ENCODE assay signal across 24 cellular contexts in genomic region chr12:132161046-132161781, GRCh38. TPM values are rescaled to one million over a fixed set of nuclear protein-coding genes. Genes with fewer than 3 reads are reported as not detected.
A peak's percentile ranks its signal among the peaks of the same experiment; 100 is the strongest.
DNase-seq lines count a peak whose midpoint lies in the region; ATAC-seq, FAIRE-seq and TF ChIP-seq lines count a peak whose summit lies in the region.
"Had no signal": no experiment of that assay in that cellular context is flagged by ENCODE, and none has a peak within 500 bp of the region (broad histone marks: within the 10 kb centered on the region; RNA-seq: fewer than 3 reads in every experiment).

No MANE protein-coding gene starts in this region.

- H3K9me3 Mint-ChIP-seq in activated T-helper 17 cell treated with anti-CD3 and anti-CD28 coated beads, Interleukin-2, amount 50 U/mL, for 72 hours, result no peaks in the 10 kb centered on the region
- H3K9me3 Mint-ChIP-seq: CD8-positive, alpha-beta T cell had no signal

- TF ChIP-seq RAD21 in SK-N-SH (IDR thresholded peaks at IDR 0.05; ENCODE audit: low read length), result no peak
- TF ChIP-seq RAD21 in HepG2 (CRISPR knock-in tag; IDR thresholded peaks at IDR 0.05), result no peak

- H3K4me2 ChIP-seq in SK-N-SH, result no peak overlapping the region
- H3K4me2 ChIP-seq in HepG2 (ENCODE audit: low read depth, low read length), result no peak overlapping the region
- no peak overlapping the region for H3K4me2 ChIP-seq in hepatocyte

- no peak overlapping the region for H3K27ac Mint-ChIP-seq in activated T-helper 17 cell treated with anti-CD3 and anti-CD28 coated beads, Interleukin-2, amount 50 U/mL, for 72 hours
- H3K27ac Mint-ChIP-seq: CD8-positive, alpha-beta T cell; dendritic cell treated with granulocyte-macrophage colony-stimulating factor and Interleukin-4, amounts not matched to agents 40 ng/mL and 50 ng/mL, for 4 days; stimulated activated memory B cell treated with anti-CD40 and anti-IgM and Interleukin-4, amounts not matched to agents 10 μg/mL and 1 μg/mL and 100 μg/mL, for 72 hours had no signal

- no peak for TF ChIP-seq EP300 in SK-N-SH (IDR thresholded peaks at IDR 0.05; ENCODE audit: borderline replicate concordance in 1 of 2, low read depth in 1 of 2, low read length in 1 of 2)
- no peak for TF ChIP-seq EP300 in HepG2 (IDR thresholded peaks at IDR 0.05; ENCODE audit: low read depth in 2 of 2, low read length in 2 of 2)
- TF ChIP-seq EP300 in HepG2 (CRISPR knock-in tag; IDR thresholded peaks at IDR 0.05; ENCODE audit: borderline replicate concordance), result no peak

- TF ChIP-seq POLR2A in HepG2 (IDR thresholded peaks at IDR 0.05; ENCODE audit: insufficient read depth in 1 of 2, low read depth in 2 of 2, low read length in 2 of 2), result no peak

- no peaks in the 10 kb centered on the region for H3K36me3 Mint-ChIP-seq in activated T-helper 17 cell treated with anti-CD3 and anti-CD28 coated beads, Interleukin-2, amount 50 U/mL, for 72 hours (ENCODE audit: low read depth)
- H3K36me3 Mint-ChIP-seq: CD8-positive, alpha-beta T cell had no signal

- DNase-seq in SK-N-SH, result peak; percentile 51
- peak; percentile 56 for DNase-seq in LNCaP clone FGC (ENCODE audit: low read depth)
- DNase-seq in HepG2 (ENCODE audit: low spot score), result no peak
- no peak for DNase-seq in hepatocyte (ENCODE audit: low spot score)
- DNase-seq in SKM-1 treated with dmso at 0.1 percent for 144 hours (lab: John Stamatoyannopoulos, UW; ENCODE audit: unreplicated experiment), result no peak
- DNase-seq: activated CD8-positive, alpha-beta T cell treated with anti-CD3 and anti-CD28 coated beads, Interleukin-2, amount 10 ng/mL, durations not matched to agents 7 days and 5 days; left colon; NCI-H1092 treated with DMSO at 0.1 percent for 48 hours; NCI-H446 treated with DMSO at 0.1 percent for 48 hours; small intestine; transverse colon had no signal

- BruUV-seq in HepG2 (replicated peaks; lab: Mats Ljungman, UMichigan), result no TSS peak

- no peaks in the 10 kb centered on the region for H4K20me1 ChIP-seq in SK-N-SH (ENCODE audit: insufficient read depth)
- 0 out of 2 replicates have a peak, but pooled peaks cover 3% of the 10 kb centered on the region for H4K20me1 ChIP-seq in HepG2 (ENCODE audit: insufficient read depth, low read length)
- H4K20me1 ChIP-seq in hepatocyte (ENCODE audit: insufficient read depth, poor library complexity, severe bottlenecking), result no peaks in the 10 kb centered on the region

- TF ChIP-seq CTCF in SK-N-SH (IDR thresholded peaks at IDR 0.05) (no peak), LNCaP clone FGC (IDR thresholded peaks at IDR 0.05; ENCODE audit: control insufficient read depth, extremely low read depth, insufficient read depth) (no peak), HepG2 (CRISPR knock-in tag; IDR thresholded peaks at IDR 0.05) (no peak), hepatocyte (IDR thresholded peaks at IDR 0.05; ENCODE audit: poor library complexity) (no peak)

- H3K9ac ChIP-seq in SK-N-SH, result no peak overlapping the region
- no peak overlapping the region for H3K9ac ChIP-seq in HepG2 (ENCODE audit: insufficient read depth, low read depth, low read length)

- H3K4me3 ChIP-seq in SK-N-SH (ENCODE audit: low read depth in 2 of 2, low read length in 1 of 2) (no peak overlapping the region), LNCaP clone FGC (ENCODE audit: low read depth, low read length) (no peak overlapping the region), HepG2 (replicated peaks in 1 of 3; ENCODE audit: insufficient read depth in 1 of 3, low read depth in 2 of 3, low read length in 3 of 3) (no peak overlapping the region), hepatocyte (no peak overlapping the region)
- H3K4me3 ChIP-seq: SK-N-MC, transverse colon had no signal

- no peaks in the 10 kb centered on the region for H3K79me2 ChIP-seq in SK-N-SH (ENCODE audit: insufficient read depth)
- H3K79me2 ChIP-seq in HepG2 (ENCODE audit: insufficient read depth, low read length), result no peaks in the 10 kb centered on the region
- H3K79me2 ChIP-seq in hepatocyte, result no peaks in the 10 kb centered on the region

- H3K27ac ChIP-seq in SK-N-SH (ENCODE audit: low read depth in 2 of 2, low read length in 1 of 2) (no peak overlapping the region), HepG2 (ENCODE audit: extremely low read length, insufficient read depth, low read length) (no peak overlapping the region), hepatocyte (no peak overlapping the region)
- H3K27ac ChIP-seq: ascending aorta, SK-N-MC, transverse colon, VCaP had no signal

- H3K27me3 ChIP-seq in SK-N-SH (ENCODE audit: insufficient read depth) (peaks cover 17% of the 10 kb centered on the region), HepG2 (ENCODE audit: control insufficient read depth in 1 of 2, insufficient read depth in 2 of 2, low read length in 2 of 2) (peaks cover 2 to 21% of the 10 kb centered on the region in 2 experiments; a peak in 3 of 5 replicates), hepatocyte (peaks cover 5% of the 10 kb centered on the region)
- H3K27me3 ChIP-seq: ascending aorta had no signal

- no peak for ATAC-seq in SK-N-SH treated with all-trans-retinoic acid at 6 μM for 48 hours
- peak; percentile 30 for ATAC-seq in activated T-helper 17 cell treated with anti-CD3 and anti-CD28 coated beads, Interleukin-2, amount 50 U/mL, for 72 hours (replicated peaks)
- no peak; the same call in 2 of the 3 replicates for ATAC-seq in HepG2
- no peak for ATAC-seq in GM21825 (IDR thresholded peaks at IDR 0.05; ENCODE audit: unreplicated experiment)
- ATAC-seq: activated CD8-positive, alpha-beta T cell treated with anti-CD3 and anti-CD28 coated beads, Interleukin-2, amount 10 ng/mL, durations not matched to agents 7 days and 5 days; CD8-positive, alpha-beta T cell; left colon; stimulated activated memory B cell treated with anti-CD40 and anti-IgM and Interleukin-4, amounts not matched to agents 10 μg/mL and 1 μg/mL and 100 μg/mL, for 72 hours had no signal

- no peak for FAIRE-seq in HepG2 (lab: Jason Lieb, UNC)
- FAIRE-seq: G401.6, GM12892, H1, HTR-8/SVneo, small intestine had no signal

- H3K4me3 Mint-ChIP-seq in activated T-helper 17 cell treated with anti-CD3 and anti-CD28 coated beads, Interleukin-2, amount 50 U/mL, for 72 hours, result no peak overlapping the region
- H3K4me3 Mint-ChIP-seq: activated CD8-positive, alpha-beta T cell treated with anti-CD3 and anti-CD28 coated beads, Interleukin-2, amount 10 ng/mL, durations not matched to agents 7 days and 5 days; CD8-positive, alpha-beta T cell; dendritic cell treated with granulocyte-macrophage colony-stimulating factor and Interleukin-4, amounts not matched to agents 40 ng/mL and 50 ng/mL, for 4 days; stimulated activated memory B cell treated with anti-CD40 and anti-IgM and Interleukin-4, amounts not matched to agents 10 μg/mL and 1 μg/mL and 100 μg/mL, for 72 hours had no signal

- no peak overlapping the region for H2AFZ ChIP-seq in SK-N-SH (ENCODE audit: low read depth)
- no peak overlapping the region for H2AFZ ChIP-seq in HepG2 (ENCODE audit: low read length)
- H2AFZ ChIP-seq in hepatocyte, result no peak overlapping the region

- H3F3A ChIP-seq in SK-N-SH (replicated peaks; ENCODE audit: insufficient read depth), result peaks cover 17% of the 10 kb centered on the region

- H3K9me2 ChIP-seq in SK-N-SH (no peaks in the 10 kb centered on the region), hepatocyte (replicated peaks; ENCODE audit: insufficient read depth) (no peaks in the 10 kb centered on the region)

- H3K9me3 ChIP-seq in SK-N-SH, result no peaks in the 10 kb centered on the region
- H3K9me3 ChIP-seq in HepG2 (ENCODE audit: low read length), result no peaks in the 10 kb centered on the region
- H3K9me3 ChIP-seq in hepatocyte (ENCODE audit: low read depth), result no peaks in the 10 kb centered on the region
- H3K9me3 ChIP-seq: ascending aorta, transverse colon had no signal

- intact Hi-C loops in HepG2 (cut with micrococcal nuclease; ENCODE audit: unreplicated experiment), result no loop called here

- H3K36me3 ChIP-seq in SK-N-SH (replicated peaks in 1 of 2; ENCODE audit: control insufficient read depth in 1 of 2, insufficient read depth in 2 of 2, low read length in 1 of 2) (no peaks in the 10 kb centered on the region), HepG2 (replicated peaks in 1 of 2; ENCODE audit: control insufficient read depth in 1 of 2, insufficient read depth in 2 of 2, low read length in 2 of 2) (peaks cover 0 to 2% of the 10 kb centered on the region in 2 experiments; a peak in 1 of 5 replicates), hepatocyte (replicated peaks; ENCODE audit: insufficient read depth, low read depth) (no peaks in the 10 kb centered on the region)
- H3K36me3 ChIP-seq: transverse colon had no signal

- CTCF ChIA-PET in SK-N-SH (lab: Yijun Ruan, JAX) (interaction anchor here (0.7 to 5.3 kb wide), 5 partner anchors 8 to 259 kb away, joined by 3 to 33 read pairs (median 3); no protein-coding TSS in a partner anchor), HepG2 (lab: Yijun Ruan, JAX; ENCODE audit: low intra/inter-chr PET ratio, low total read pairs) (no interaction called here)

- POLR2A ChIA-PET in SK-N-SH (lab: Yijun Ruan, JAX), result interaction anchor here (0.8 kb wide), 1 partner anchor 14 kb away, joined by 3 read pairs; no protein-coding TSS in a partner anchor
- POLR2A ChIA-PET in HepG2 (lab: Yijun Ruan, JAX), result interaction anchor here (0.7 kb wide), 1 partner anchor 60 kb away, joined by 4 read pairs; no protein-coding TSS in a partner anchor

- H3K4me1 ChIP-seq in SK-N-SH (ENCODE audit: control insufficient read depth in 1 of 2, insufficient read depth in 2 of 2, low read depth in 1 of 2, low read length in 1 of 2), result peaks cover 0 to 2% of the 10 kb centered on the region in 2 experiments; a peak in 1 of 4 replicates
- H3K4me1 ChIP-seq in HepG2 (ENCODE audit: insufficient read depth, low read length), result no peaks in the 10 kb centered on the region
- no peaks in the 10 kb centered on the region for H3K4me1 ChIP-seq in hepatocyte (ENCODE audit: insufficient read depth)

- no peaks in the 10 kb centered on the region for H3K27me3 Mint-ChIP-seq in activated T-helper 17 cell treated with anti-CD3 and anti-CD28 coated beads, Interleukin-2, amount 50 U/mL, for 72 hours

- in situ Hi-C loops in HepG2 (cut with HindIII; ENCODE audit: extremely low pct_ligation_motif_present, low pct_unique_long_range_greater_than_20kb), result no loop called here

- peaks cover 8% of the 10 kb centered on the region for H3K4me1 Mint-ChIP-seq in activated T-helper 17 cell treated with anti-CD3 and anti-CD28 coated beads, Interleukin-2, amount 50 U/mL, for 72 hours
- H3K4me1 Mint-ChIP-seq: stimulated activated memory B cell treated with anti-CD40 and anti-IgM and Interleukin-4, amounts not matched to agents 10 μg/mL and 1 μg/mL and 100 μg/mL, for 72 hours had no signal

- WGBS in SK-N-SH (ENCODE audit: low lambda C conversion rate), result 40% methylated on average over 12 of the region's 13 CpGs
- WGBS in HepG2 (ENCODE audit: low lambda C conversion rate), result 32% methylated on average over 13 of the region's 13 CpGs
- WGBS in hepatocyte (ENCODE audit: low lambda C conversion rate, missing lambda C conversion rate), result 61% methylated on average over 7 of the region's 13 CpGs

RNA-seq across cellular contexts. Expression of gene NOC4L, which starts 17.0 kb away (rescaled TPM):
- polyA plus RNA-seq in SK-N-SH (2012; rRNA removed), result 8.3 and 12.9 TPM in 2 replicates
- polyA plus RNA-seq in SK-N-SH (2012; cell fraction: cytosol; rRNA removed), result 5.0 and 8.1 TPM in 2 replicates
- 17.1 and 25.2 TPM in 2 replicates for polyA plus RNA-seq in SK-N-SH (2012; cell fraction: nucleus; rRNA removed)
- 10 to 100 TPM; 17.0 to 39.9 TPM for total RNA-seq in activated T-helper 17 cell treated with anti-CD3 and anti-CD28 coated beads, Interleukin-2, amount 50 U/mL, for 72 hours
- total RNA-seq in HepG2 (2016; rRNA removed; fragmentation: Illumina TruSeq; extraction: Trizol), result 12.1 and 14.6 TPM in 2 replicates
- 7.5 and 7.6 TPM in 2 replicates for total RNA-seq in HepG2 (2016; cell fraction: cytosol; rRNA removed; fragmentation: Illumina TruSeq; extraction: Trizol; ENCODE audit: low read depth)
- total RNA-seq in HepG2 (2016; cell fraction: insoluble cytoplasmic fraction; rRNA removed; fragmentation: Illumina TruSeq; extraction: Trizol), result 9.2 and 14.5 TPM in 2 replicates
- total RNA-seq in HepG2 (2016; cell fraction: membrane; rRNA removed; fragmentation: Illumina TruSeq; extraction: Trizol), result 8.8 and 9.0 TPM in 2 replicates
- 9.0 and 10.7 TPM in 2 replicates for total RNA-seq in HepG2 (2016; cell fraction: nucleus; rRNA removed; fragmentation: Illumina TruSeq; extraction: Trizol)
- 4.3 and 4.6 TPM in 2 replicates for polyA plus RNA-seq in HepG2 (2011; rRNA removed)
- polyA plus RNA-seq in HepG2 (2011; cell fraction: cytosol; rRNA removed), result 2.7 and 4.4 TPM in 2 replicates
- 14.6 and 21.3 TPM in 2 replicates for polyA plus RNA-seq in HepG2 (2011; cell fraction: nucleus; rRNA removed)
- 7.9 and 11.5 TPM in 2 replicates for polyA plus RNA-seq in HepG2 (2012)
- polyA plus RNA-seq in HepG2 (2016; cell fraction: cytosol; fragmentation: Illumina TruSeq; extraction: Trizol; ENCODE audit: low read depth), result 11.7 and 12.8 TPM in 2 replicates
- polyA plus RNA-seq in HepG2 (2016; cell fraction: insoluble cytoplasmic fraction; fragmentation: Illumina TruSeq; extraction: Trizol; ENCODE audit: low read depth), result 14.6 and 19.7 TPM in 2 replicates
- 9.3 and 11.4 TPM in 2 replicates for polyA plus RNA-seq in HepG2 (2016; cell fraction: membrane; fragmentation: Illumina TruSeq; extraction: Trizol; ENCODE audit: low read depth)
- 25.5 and 25.9 TPM in 2 replicates for polyA plus RNA-seq in HepG2 (2016; cell fraction: nucleus; fragmentation: Illumina TruSeq; extraction: Trizol; ENCODE audit: insufficient read depth, low read depth)
- polyA minus RNA-seq in HepG2 (2011; rRNA and poly(A)+ RNA removed; ENCODE audit: low replicate concordance), result 5.3 and 10.2 TPM in 2 replicates
- 4.2 and 4.3 TPM in 2 replicates for polyA minus RNA-seq in HepG2 (2011; cell fraction: cytosol; rRNA and poly(A)+ RNA removed)
- 2.7 and 3.7 TPM in 2 replicates for polyA minus RNA-seq in HepG2 (2011; cell fraction: nucleus; rRNA and poly(A)+ RNA removed)
- 7.1 and 8.9 TPM in 2 replicates for total RNA-seq in hepatocyte
- 30.6 and 31.8 TPM in 2 replicates for polyA plus RNA-seq in hepatocyte

RNA-seq across cellular contexts. Expression of gene DDX51, which starts 17.1 kb away (rescaled TPM):
- polyA plus RNA-seq in SK-N-SH (2012; rRNA removed) (14.4 and 17.3 TPM in 2 replicates), HepG2 (2011; rRNA removed) (10.1 and 11.6 TPM in 2 replicates), hepatocyte (16.1 and 24.3 TPM in 2 replicates)
- 4.5 and 5.9 TPM in 2 replicates for polyA plus RNA-seq in SK-N-SH (2012; cell fraction: cytosol; rRNA removed)
- polyA plus RNA-seq in SK-N-SH (2012; cell fraction: nucleus; rRNA removed), result 65.1 and 90.9 TPM in 2 replicates
- total RNA-seq in activated T-helper 17 cell treated with anti-CD3 and anti-CD28 coated beads, Interleukin-2, amount 50 U/mL, for 72 hours, result 10 to 100 TPM; 20.7 to 44.5 TPM
- total RNA-seq in HepG2 (2016; rRNA removed; fragmentation: Illumina TruSeq; extraction: Trizol) (3.5 and 10.1 TPM in 2 replicates), hepatocyte (5.8 and 6.8 TPM in 2 replicates)
- total RNA-seq in HepG2 (2016; cell fraction: cytosol; rRNA removed; fragmentation: Illumina TruSeq; extraction: Trizol; ENCODE audit: low read depth), result 3.5 and 3.6 TPM in 2 replicates
- total RNA-seq in HepG2 (2016; cell fraction: insoluble cytoplasmic fraction; rRNA removed; fragmentation: Illumina TruSeq; extraction: Trizol), result 2.7 and 9.3 TPM in 2 replicates
- 2.5 and 3.2 TPM in 2 replicates for total RNA-seq in HepG2 (2016; cell fraction: membrane; rRNA removed; fragmentation: Illumina TruSeq; extraction: Trizol)
- 9.6 and 14.3 TPM in 2 replicates for total RNA-seq in HepG2 (2016; cell fraction: nucleus; rRNA removed; fragmentation: Illumina TruSeq; extraction: Trizol)
- 3.4 and 4.5 TPM in 2 replicates for polyA plus RNA-seq in HepG2 (2011; cell fraction: cytosol; rRNA removed)
- polyA plus RNA-seq in HepG2 (2011; cell fraction: nucleus; rRNA removed), result 66.0 and 70.7 TPM in 2 replicates
- 9.1 and 11.4 TPM in 2 replicates for polyA plus RNA-seq in HepG2 (2012)
- polyA plus RNA-seq in HepG2 (2016; cell fraction: cytosol; fragmentation: Illumina TruSeq; extraction: Trizol; ENCODE audit: low read depth), result 0.85 and 1.1 TPM in 2 replicates
- polyA plus RNA-seq in HepG2 (2016; cell fraction: insoluble cytoplasmic fraction; fragmentation: Illumina TruSeq; extraction: Trizol; ENCODE audit: low read depth), result 4.4 and 5.8 TPM in 2 replicates
- polyA plus RNA-seq in HepG2 (2016; cell fraction: membrane; fragmentation: Illumina TruSeq; extraction: Trizol; ENCODE audit: low read depth), result 1.2 and 2.1 TPM in 2 replicates
- polyA plus RNA-seq in HepG2 (2016; cell fraction: nucleus; fragmentation: Illumina TruSeq; extraction: Trizol; ENCODE audit: insufficient read depth, low read depth), result 41.8 and 50.5 TPM in 2 replicates
- polyA minus RNA-seq in HepG2 (2011; rRNA and poly(A)+ RNA removed; ENCODE audit: low replicate concordance), result 10.7 and 19.6 TPM in 2 replicates
- polyA minus RNA-seq in HepG2 (2011; cell fraction: cytosol; rRNA and poly(A)+ RNA removed), result 3.3 and 4.1 TPM in 2 replicates
- 14.7 and 15.7 TPM in 2 replicates for polyA minus RNA-seq in HepG2 (2011; cell fraction: nucleus; rRNA and poly(A)+ RNA removed)

Comparison
In these comparisons a context has a peak if more than half of its experiments do, and no peak if none do; other contexts are left out.
1. DNase-seq: peak in SK-N-SH (single experiment) and LNCaP clone FGC (single experiment); none in HepG2 (single experiment), hepatocyte (single experiment) and SKM-1 treated with dmso at 0.1 percent for 144 hours (single experiment).